ENCODE assay signal across 23 cellular contexts in genomic region chr1:228346731-228347130, GRCh38. TPM values are rescaled to one million over a fixed set of nuclear protein-coding genes. Genes with fewer than 3 reads are reported as not detected.
DNase-seq lines count a peak whose midpoint lies in the region; ATAC-seq and TF ChIP-seq lines count a peak whose summit lies in the region.
"Had no signal": no experiment of that assay in that cellular context is flagged by ENCODE, and none has a peak within 500 bp of the region (broad histone marks: within the 10 kb centered on the region; RNA-seq: fewer than 3 reads in every experiment).

No MANE protein-coding gene starts in this region.

- no peaks in the 10 kb centered on the region for H3K27me3 Mint-ChIP-seq in activated T-helper 17 cell treated with anti-CD3 and anti-CD28 coated beads, Interleukin-2, amount 50 U/mL, for 72 hours
- H3K27me3 Mint-ChIP-seq: B cell; CD4-positive, alpha-beta memory T cell; progenitor cell of endocrine pancreas had no signal

- peak; percentile 45 to 49 for ATAC-seq in right cardiac atrium
- no peak for ATAC-seq in activated T-helper 17 cell treated with anti-CD3 and anti-CD28 coated beads, Interleukin-2, amount 50 U/mL, for 72 hours (replicated peaks)
- ATAC-seq: stimulated activated naive CD8-positive, alpha-beta T cell treated with anti-CD3 and anti-CD28 coated beads, Interleukin-15, Interleukin-2, amounts not matched to agents 100 U/mL and 50 U/mL, for 24 hours had no signal

- no peaks in the 10 kb centered on the region for H3K36me3 ChIP-seq in osteoblast (ENCODE audit: insufficient read depth, low read length)
- H3K36me3 ChIP-seq: WERI-Rb-1 had no signal

- H2AFZ ChIP-seq in osteoblast (ENCODE audit: low read length), result no peak overlapping the region
- H2AFZ ChIP-seq: GM23248 had no signal

- H3K27me3 ChIP-seq in right cardiac atrium (ENCODE audit: control insufficient read depth, insufficient read depth) (no peaks in the 10 kb centered on the region), osteoblast (ENCODE audit: insufficient read depth, low read length) (no peaks in the 10 kb centered on the region)

- no peaks in the 10 kb centered on the region for H3K9me3 Mint-ChIP-seq in activated T-helper 17 cell treated with anti-CD3 and anti-CD28 coated beads, Interleukin-2, amount 50 U/mL, for 72 hours

- no peak overlapping the region for H3K4me3 Mint-ChIP-seq in activated T-helper 17 cell treated with anti-CD3 and anti-CD28 coated beads, Interleukin-2, amount 50 U/mL, for 72 hours
- H3K4me3 Mint-ChIP-seq: B cell; CD4-positive, alpha-beta memory T cell had no signal

- DNase-seq in 8988T (peak; percentile 9), cerebellum (ENCODE audit: low spot score) (peak; percentile 61), right cardiac atrium (peak; percentile 16 to 62 (median 45)), osteoblast (ENCODE audit: insufficient read length, low spot score, missing footprints) (peak; percentile 75), SW480 (ENCODE audit: low spot score) (no peak), OCI-M1 (lab: John Stamatoyannopoulos, UW) (no peak)
- DNase-seq: activated CD4-positive, alpha-beta T cell treated with anti-CD3 and anti-CD28 coated beads for 4 hours; activated CD8-positive, alpha-beta memory T cell treated with anti-CD3 and anti-CD28 coated beads for 24 hours; activated gamma-delta T cell; activated T-cell treated with anti-CD3 and anti-CD28 coated beads for 4 hours; GM23248; NCI-H1417; NCI-H2029; NCI-H226; NCI-H69; stimulated activated naive CD8-positive, alpha-beta T cell treated with anti-CD3 and anti-CD28 coated beads, Interleukin-15, Interleukin-2, amounts not matched to agents 100 U/mL and 50 U/mL, for 24 hours; T1000 had no signal

- H3K4me1 ChIP-seq in right cardiac atrium (ENCODE audit: control insufficient read depth, insufficient read depth, low read length) (peaks cover 4% of the 10 kb centered on the region), osteoblast (ENCODE audit: insufficient read depth, low read length) (no peaks in the 10 kb centered on the region)

- H3K4me1 Mint-ChIP-seq in activated T-helper 17 cell treated with anti-CD3 and anti-CD28 coated beads, Interleukin-2, amount 50 U/mL, for 72 hours, result no peaks in the 10 kb centered on the region
- H3K4me1 Mint-ChIP-seq: B cell had no signal

- H3K27ac ChIP-seq in right cardiac atrium (ENCODE audit: low read length), result no peak overlapping the region
- no peak overlapping the region for H3K27ac ChIP-seq in osteoblast (ENCODE audit: low read depth, low read length)
- H3K27ac ChIP-seq: GM23248, skin epidermis, WERI-Rb-1 had no signal

- intact Hi-C loops in right cardiac atrium (cut with DNase I), result no loop called here

- H3K79me2 ChIP-seq in osteoblast (ENCODE audit: insufficient read depth, low read length), result no peaks in the 10 kb centered on the region

- no peak for TF ChIP-seq CTCF in osteoblast (IDR thresholded peaks at IDR 0.05; ENCODE audit: extremely low read depth, low read depth, low read length)

- H3K9me3 ChIP-seq in right cardiac atrium (ENCODE audit: control insufficient read depth, low read length) (no peaks in the 10 kb centered on the region), osteoblast (ENCODE audit: low read depth, low read length) (peaks cover 4% of the 10 kb centered on the region)

- H3K4me3 ChIP-seq in right cardiac atrium (ENCODE audit: low read length), result no peak overlapping the region
- H3K4me3 ChIP-seq in osteoblast (ENCODE audit: insufficient read depth, low read length), result no peak overlapping the region
- H3K4me3 ChIP-seq: GM23248, skin epidermis had no signal

- H3K36me3 Mint-ChIP-seq in activated T-helper 17 cell treated with anti-CD3 and anti-CD28 coated beads, Interleukin-2, amount 50 U/mL, for 72 hours (ENCODE audit: low read depth), result no peaks in the 10 kb centered on the region

- H4K20me1 ChIP-seq in osteoblast (ENCODE audit: insufficient read depth, low read length), result no peaks in the 10 kb centered on the region

- no peak overlapping the region for H3K27ac Mint-ChIP-seq in activated T-helper 17 cell treated with anti-CD3 and anti-CD28 coated beads, Interleukin-2, amount 50 U/mL, for 72 hours
- H3K27ac Mint-ChIP-seq: B cell; CD4-positive, alpha-beta memory T cell; progenitor cell of endocrine pancreas had no signal

- no peak overlapping the region for H3K4me2 ChIP-seq in osteoblast (ENCODE audit: insufficient read depth, low read length)

- WGBS in right cardiac atrium, result 59% methylated on average over 9 of the region's 9 CpGs

RNA-seq across cellular contexts. Expression of gene TRIM11, which starts 59.9 kb away (rescaled TPM):
- 16.1 TPM for total RNA-seq in cerebellum
- 10 to 100 TPM in 1 of 4 donors, 1 to 10 TPM in 3; 8.9 to 10.7 (median 9.5) TPM for total RNA-seq in right cardiac atrium
- 5.9 TPM for polyA plus RNA-seq in right cardiac atrium
- total RNA-seq in osteoblast, result 22.1 and 25.7 TPM in 2 replicates
- total RNA-seq in activated T-helper 17 cell treated with anti-CD3 and anti-CD28 coated beads, Interleukin-2, amount 50 U/mL, for 72 hours, result 10 to 100 TPM; 41.7 to 48.6 TPM

Comparison
In these comparisons a context has a peak if more than half of its experiments do, and no peak if none do; other contexts are left out.
1. DNase-seq: peak in 8988T (single experiment), cerebellum (single experiment), right cardiac atrium (3 of 3) and osteoblast (single experiment); none in SW480 (single experiment) and OCI-M1 (single experiment).